1 cellular context compared by ENCODE assay signal in genomic region chr5:151104795-151105194, GRCh38.
TF ChIP-seq lines count a peak whose summit lies in the region.

No MANE protein-coding gene starts in this region.

TF ChIP-seq in H1, 55 proteins besides CTCF, POLR2A, EP300 and RAD21 (continued from another document):
- TF ChIP-seq, protein P1, sequence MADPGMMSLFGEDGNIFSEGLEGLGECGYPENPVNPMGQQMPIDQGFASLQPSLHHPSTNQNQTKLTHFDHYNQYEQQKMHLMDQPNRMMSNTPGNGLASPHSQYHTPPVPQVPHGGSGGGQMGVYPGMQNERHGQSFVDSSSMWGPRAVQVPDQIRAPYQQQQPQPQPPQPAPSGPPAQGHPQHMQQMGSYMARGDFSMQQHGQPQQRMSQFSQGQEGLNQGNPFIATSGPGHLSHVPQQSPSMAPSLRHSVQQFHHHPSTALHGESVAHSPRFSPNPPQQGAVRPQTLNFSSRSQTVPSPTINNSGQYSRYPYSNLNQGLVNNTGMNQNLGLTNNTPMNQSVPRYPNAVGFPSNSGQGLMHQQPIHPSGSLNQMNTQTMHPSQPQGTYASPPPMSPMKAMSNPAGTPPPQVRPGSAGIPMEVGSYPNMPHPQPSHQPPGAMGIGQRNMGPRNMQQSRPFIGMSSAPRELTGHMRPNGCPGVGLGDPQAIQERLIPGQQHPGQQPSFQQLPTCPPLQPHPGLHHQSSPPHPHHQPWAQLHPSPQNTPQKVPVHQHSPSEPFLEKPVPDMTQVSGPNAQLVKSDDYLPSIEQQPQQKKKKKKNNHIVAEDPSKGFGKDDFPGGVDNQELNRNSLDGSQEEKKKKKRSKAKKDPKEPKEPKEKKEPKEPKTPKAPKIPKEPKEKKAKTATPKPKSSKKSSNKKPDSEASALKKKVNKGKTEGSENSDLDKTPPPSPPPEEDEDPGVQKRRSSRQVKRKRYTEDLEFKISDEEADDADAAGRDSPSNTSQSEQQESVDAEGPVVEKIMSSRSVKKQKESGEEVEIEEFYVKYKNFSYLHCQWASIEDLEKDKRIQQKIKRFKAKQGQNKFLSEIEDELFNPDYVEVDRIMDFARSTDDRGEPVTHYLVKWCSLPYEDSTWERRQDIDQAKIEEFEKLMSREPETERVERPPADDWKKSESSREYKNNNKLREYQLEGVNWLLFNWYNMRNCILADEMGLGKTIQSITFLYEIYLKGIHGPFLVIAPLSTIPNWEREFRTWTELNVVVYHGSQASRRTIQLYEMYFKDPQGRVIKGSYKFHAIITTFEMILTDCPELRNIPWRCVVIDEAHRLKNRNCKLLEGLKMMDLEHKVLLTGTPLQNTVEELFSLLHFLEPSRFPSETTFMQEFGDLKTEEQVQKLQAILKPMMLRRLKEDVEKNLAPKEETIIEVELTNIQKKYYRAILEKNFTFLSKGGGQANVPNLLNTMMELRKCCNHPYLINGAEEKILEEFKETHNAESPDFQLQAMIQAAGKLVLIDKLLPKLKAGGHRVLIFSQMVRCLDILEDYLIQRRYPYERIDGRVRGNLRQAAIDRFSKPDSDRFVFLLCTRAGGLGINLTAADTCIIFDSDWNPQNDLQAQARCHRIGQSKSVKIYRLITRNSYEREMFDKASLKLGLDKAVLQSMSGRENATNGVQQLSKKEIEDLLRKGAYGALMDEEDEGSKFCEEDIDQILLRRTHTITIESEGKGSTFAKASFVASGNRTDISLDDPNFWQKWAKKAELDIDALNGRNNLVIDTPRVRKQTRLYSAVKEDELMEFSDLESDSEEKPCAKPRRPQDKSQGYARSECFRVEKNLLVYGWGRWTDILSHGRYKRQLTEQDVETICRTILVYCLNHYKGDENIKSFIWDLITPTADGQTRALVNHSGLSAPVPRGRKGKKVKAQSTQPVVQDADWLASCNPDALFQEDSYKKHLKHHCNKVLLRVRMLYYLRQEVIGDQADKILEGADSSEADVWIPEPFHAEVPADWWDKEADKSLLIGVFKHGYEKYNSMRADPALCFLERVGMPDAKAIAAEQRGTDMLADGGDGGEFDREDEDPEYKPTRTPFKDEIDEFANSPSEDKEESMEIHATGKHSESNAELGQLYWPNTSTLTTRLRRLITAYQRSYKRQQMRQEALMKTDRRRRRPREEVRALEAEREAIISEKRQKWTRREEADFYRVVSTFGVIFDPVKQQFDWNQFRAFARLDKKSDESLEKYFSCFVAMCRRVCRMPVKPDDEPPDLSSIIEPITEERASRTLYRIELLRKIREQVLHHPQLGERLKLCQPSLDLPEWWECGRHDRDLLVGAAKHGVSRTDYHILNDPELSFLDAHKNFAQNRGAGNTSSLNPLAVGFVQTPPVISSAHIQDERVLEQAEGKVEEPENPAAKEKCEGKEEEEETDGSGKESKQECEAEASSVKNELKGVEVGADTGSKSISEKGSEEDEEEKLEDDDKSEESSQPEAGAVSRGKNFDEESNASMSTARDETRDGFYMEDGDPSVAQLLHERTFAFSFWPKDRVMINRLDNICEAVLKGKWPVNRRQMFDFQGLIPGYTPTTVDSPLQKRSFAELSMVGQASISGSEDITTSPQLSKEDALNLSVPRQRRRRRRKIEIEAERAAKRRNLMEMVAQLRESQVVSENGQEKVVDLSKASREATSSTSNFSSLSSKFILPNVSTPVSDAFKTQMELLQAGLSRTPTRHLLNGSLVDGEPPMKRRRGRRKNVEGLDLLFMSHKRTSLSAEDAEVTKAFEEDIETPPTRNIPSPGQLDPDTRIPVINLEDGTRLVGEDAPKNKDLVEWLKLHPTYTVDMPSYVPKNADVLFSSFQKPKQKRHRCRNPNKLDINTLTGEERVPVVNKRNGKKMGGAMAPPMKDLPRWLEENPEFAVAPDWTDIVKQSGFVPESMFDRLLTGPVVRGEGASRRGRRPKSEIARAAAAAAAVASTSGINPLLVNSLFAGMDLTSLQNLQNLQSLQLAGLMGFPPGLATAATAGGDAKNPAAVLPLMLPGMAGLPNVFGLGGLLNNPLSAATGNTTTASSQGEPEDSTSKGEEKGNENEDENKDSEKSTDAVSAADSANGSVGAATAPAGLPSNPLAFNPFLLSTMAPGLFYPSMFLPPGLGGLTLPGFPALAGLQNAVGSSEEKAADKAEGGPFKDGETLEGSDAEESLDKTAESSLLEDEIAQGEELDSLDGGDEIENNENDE (IDR thresholded peaks at IDR 0.05; ENCODE audit: insufficient replicate concordance, low read length), result no peak
- TF ChIP-seq EGR1 (IDR thresholded peaks at IDR 0.05; ENCODE audit: borderline replicate concordance, low read depth, low read length) (no peak), HDAC2 (IDR thresholded peaks at IDR 0.05; ENCODE audit: borderline replicate concordance in 1 of 2, low read depth in 2 of 2, low read length in 2 of 2) (no peak)
TF ChIP-seq in H1: peak in this region for 1.
